ENCODE assay signal across 9 cellular contexts in genomic region chr19:16259385-16260159, GRCh38.
A peak's percentile ranks its signal among the peaks of the same experiment; 100 is the strongest.
DNase-seq lines count a peak whose midpoint lies in the region; ATAC-seq, FAIRE-seq and TF ChIP-seq lines count a peak whose summit lies in the region.
"Had no signal": no experiment of that assay in that cellular context is flagged by ENCODE, and none has a peak within 500 bp of the region (broad histone marks: within the 10 kb centered on the region; RNA-seq: fewer than 3 reads in every experiment).

No MANE protein-coding gene starts in this region.

- POLR2A ChIA-PET in HEK293 (lab: Yijun Ruan, JAX), result interaction anchor here (1.1 kb wide), 1 partner anchor 46 kb away, joined by 3 read pairs; no protein-coding TSS in a partner anchor
- POLR2A ChIA-PET in activated CD8-positive, alpha-beta T cell treated with anti-CD3 and anti-CD28 coated beads, Interleukin-2, amount 10 ng/mL, durations not matched to agents 7 days and 5 days (lab: Charles Lee), result no interaction called here

- in situ Hi-C loops in GM13977 (cut with MboI; ENCODE audit: low pct_unique_long_range_greater_than_20kb, low sequenced_read_pairs, unreplicated experiment), result loop anchor here (10.0 kb wide), 1 partner anchor 55 kb away; no protein-coding TSS in a partner anchor

- H3K4me1 ChIP-seq in HEK293 (ENCODE audit: control insufficient read depth, insufficient read depth, low read length), result no peaks in the 10 kb centered on the region

- no peaks in the 10 kb centered on the region for H3K9me3 ChIP-seq in HEK293 (ENCODE audit: control insufficient read depth, insufficient read depth, low read depth, low read length)

- H3K27me3 Mint-ChIP-seq in activated CD8-positive, alpha-beta T cell treated with anti-CD3 and anti-CD28 coated beads, Interleukin-2, amount 10 ng/mL, durations not matched to agents 7 days and 5 days (ENCODE audit: low read depth), result peaks cover 16% of the 10 kb centered on the region

- ATAC-seq in activated CD8-positive, alpha-beta T cell treated with anti-CD3 and anti-CD28 coated beads, Interleukin-2, amount 10 ng/mL, durations not matched to agents 7 days and 5 days, result peak; percentile 47

- FAIRE-seq in urothelium cell line (lab: Jason Lieb, UNC), result no peak
- FAIRE-seq: colon had no signal

- peaks cover 2% of the 10 kb centered on the region for H3K36me3 Mint-ChIP-seq in activated CD8-positive, alpha-beta T cell treated with anti-CD3 and anti-CD28 coated beads, Interleukin-2, amount 10 ng/mL, durations not matched to agents 7 days and 5 days (ENCODE audit: low read depth)

- peaks cover 71% of the 10 kb centered on the region for H3K4me1 Mint-ChIP-seq in activated CD8-positive, alpha-beta T cell treated with anti-CD3 and anti-CD28 coated beads, Interleukin-2, amount 10 ng/mL, durations not matched to agents 7 days and 5 days (ENCODE audit: low read depth)

- TF ChIP-seq CTCF in GM13977 (IDR thresholded peaks at IDR 0.05; ENCODE audit: extremely low read depth, insufficient read depth, missing control alignments), result no peak
- TF ChIP-seq CTCF in HEK293 (tag by site-specific recombination; IDR thresholded peaks at IDR 0.05), result no peak

- no peak overlapping the region for H3K27ac ChIP-seq in HEK293 (ENCODE audit: extremely low read depth, low read depth, low read length)

- peak overlapping the region; percentile 10 for H3K27ac Mint-ChIP-seq in activated CD8-positive, alpha-beta T cell treated with anti-CD3 and anti-CD28 coated beads, Interleukin-2, amount 10 ng/mL, durations not matched to agents 7 days and 5 days

- peak overlapping the region; percentile 28 for H3K4me3 Mint-ChIP-seq in activated CD8-positive, alpha-beta T cell treated with anti-CD3 and anti-CD28 coated beads, Interleukin-2, amount 10 ng/mL, durations not matched to agents 7 days and 5 days

- no peaks in the 10 kb centered on the region for H3K36me3 ChIP-seq in HEK293 (ENCODE audit: control insufficient read depth in 2 of 2, insufficient read depth in 1 of 2, low read length in 2 of 2)

- CTCF ChIA-PET in HEK293 (lab: Yijun Ruan, JAX), result no interaction called here
- CTCF ChIA-PET in activated CD8-positive, alpha-beta T cell treated with anti-CD3 and anti-CD28 coated beads, Interleukin-2, amount 10 ng/mL, durations not matched to agents 7 days and 5 days (lab: Charles Lee), result interaction anchor here (1.2 to 1.5 kb wide), 2 partner anchors 12 to 123 kb away, joined by 3 to 5 read pairs; no protein-coding TSS in a partner anchor

- H3K9me3 Mint-ChIP-seq in activated CD8-positive, alpha-beta T cell treated with anti-CD3 and anti-CD28 coated beads, Interleukin-2, amount 10 ng/mL, durations not matched to agents 7 days and 5 days (ENCODE audit: insufficient read depth), result no peaks in the 10 kb centered on the region

- intact Hi-C loops in posterior cingulate gyrus (cut with DNase I), result no loop called here

- H3K4me3 ChIP-seq in HEK293 (ENCODE audit: low read depth, low read length), result no peak overlapping the region

- DNase-seq in GM13977 (ENCODE audit: low spot score), result peak; percentile 65
- DNase-seq in activated CD8-positive, alpha-beta T cell treated with anti-CD3 and anti-CD28 coated beads, Interleukin-2, amount 10 ng/mL, durations not matched to agents 7 days and 5 days, result peak; percentile 47
- peak; percentile 42 for DNase-seq in pons (ENCODE audit: low spot score)
- DNase-seq in NOMO-1 (lab: John Stamatoyannopoulos, UW; ENCODE audit: unreplicated experiment in 2 of 2), result no peak
- DNase-seq in posterior cingulate gyrus, result no peak
- no peak for DNase-seq in urothelium cell line (ENCODE audit: low spot score)
- DNase-seq in stimulated activated CD4-positive, alpha-beta T cell treated with anti-CD3 and anti-CD28 coated beads, Interleukin-2, amount 100 ng/mL, for 48 hours, result no peak

TF ChIP-seq in HEK293, 187 proteins besides CTCF, POLR2A, EP300 and RAD21:
- TF ChIP-seq ZNF768 (tag by site-specific recombination; IDR thresholded peaks at IDR 0.05) (peak; percentile 90; the same call in 1 of the 2 replicates), ZNF518A (tag by site-specific recombination; conservative IDR thresholded peaks at IDR 0.05; ENCODE audit: low read depth) (no peak), ZSCAN4 (tag by site-specific recombination; IDR thresholded peaks at IDR 0.05) (peak; percentile 84), ZNF121 (tag by site-specific recombination; IDR thresholded peaks at IDR 0.05) (no peak), TSHZ1 (tag by site-specific recombination; IDR thresholded peaks at IDR 0.05; ENCODE audit: borderline replicate concordance) (no peak), ZNF514 (tag by site-specific recombination; IDR thresholded peaks at IDR 0.05) (no peak)

Comparison
In these comparisons a context has a peak if more than half of its experiments do, and no peak if none do; other contexts are left out.
1. DNase-seq: peak in GM13977 (single experiment), activated CD8-positive, alpha-beta T cell treated with anti-CD3 and anti-CD28 coated beads, Interleukin-2, amount 10 ng/mL, durations not matched to agents 7 days and 5 days (single experiment) and pons (single experiment); none in NOMO-1 (0 of 2), posterior cingulate gyrus (0 of 10), urothelium cell line (single experiment) and stimulated activated CD4-positive, alpha-beta T cell treated with anti-CD3 and anti-CD28 coated beads, Interleukin-2, amount 100 ng/mL, for 48 hours (0 of 2).